In genomic region chr20:54207743-54208491, GRCh38 we compare ENCODE assay signal across 8 cellular contexts. TPM values are rescaled to one million over a fixed set of nuclear protein-coding genes. Genes with fewer than 3 reads are reported as not detected.
DNase-seq lines count a peak whose midpoint lies in the region; ATAC-seq and TF ChIP-seq lines count a peak whose summit lies in the region.

Gene PFDN4 (plus strand): TSS chr20:54208087. CDS start chr20:54208101, 14 bp downstream.

- H3K9me3 ChIP-seq in right lobe of liver = no peaks in the 10 kb centered on the region

- H3K4me3 ChIP-seq in right lobe of liver = peak within 1 kb of the TSS; percentile 79 to 97 (median 86)

- H3K4me1 ChIP-seq in right lobe of liver = peaks cover 0 to 14% (median 5%) of the 10 kb centered on the region in 4 donors

- DNase-seq in CD1c-positive myeloid dendritic cell (ENCODE audit: extremely low spot score) (peak; percentile 81), NCI-H526 (lab: John Stamatoyannopoulos, UW) (peak; percentile 58 to 92), dermis blood vessel endothelial cell (peak; percentile 90), right lobe of liver (peak; percentile 82 to 86 (median 83))
- DNase-seq in activated CD4-positive, alpha-beta T cell treated with anti-CD3 and anti-CD28 coated beads, Interleukin-2, amount 50 U/mL, for 24 hours (ENCODE audit: low read depth in 1 of 2, low spot score in 1 of 2) = peak; percentile 67 to 74
- peak; percentile 74 to 77 for DNase-seq in stimulated activated CD4-positive, alpha-beta T cell treated with anti-CD3 and anti-CD28 coated beads, Interleukin-4, amount 100 ng/mL, for 4 hours

- peak within 1 kb of the TSS; percentile 99 for H3K27ac ChIP-seq in right lobe of liver

- under 1% methylated on average over 17 of the region's 73 CpGs for WGBS in right lobe of liver (ENCODE audit: insufficient coverage, low coverage, low lambda C conversion rate, missing lambda C conversion rate)

- ATAC-seq in GM19324 (IDR thresholded peaks at IDR 0.05; ENCODE audit: low FRiP score, unreplicated experiment) = peak; percentile 92
- peak; percentile 94 for ATAC-seq in HG03460 (IDR thresholded peaks at IDR 0.05; ENCODE audit: unreplicated experiment)
- ATAC-seq in right lobe of liver = peak; percentile 96 to 98 (median 97)

- H3K36me3 ChIP-seq in right lobe of liver = no peaks in the 10 kb centered on the region

- intact Hi-C loops in right lobe of liver (cut with DNase I) = no loop called here

- TF ChIP-seq POLR2A in right lobe of liver (IDR thresholded peaks at IDR 0.05) = peak; percentile 48

- no peaks in the 10 kb centered on the region for H3K27me3 ChIP-seq in right lobe of liver

- TF ChIP-seq CTCF in right lobe of liver (IDR thresholded peaks at IDR 0.05) = peak; percentile 67 to 93 (median 88)

RNA-seq across cellular contexts. Expression of gene PFDN4, which starts in this region (rescaled TPM):
- total RNA-seq in dermis blood vessel endothelial cell = 77.5 and 124 TPM in 2 replicates
- 10 to 100 TPM in 2 of 6 experiments, 1 to 10 TPM in 4; 4.2 to 50.9 (median 7.9) TPM for total RNA-seq in right lobe of liver

Comparison
In these comparisons a context has a peak if more than half of its experiments do, and no peak if none do; other contexts are left out.
1. Peak in every context shown above with its lines: DNase-seq, ATAC-seq, H3K4me3 ChIP-seq and H3K27ac ChIP-seq.